ENCODE assay signal across 8 cellular contexts in the genomic region with DNA sequence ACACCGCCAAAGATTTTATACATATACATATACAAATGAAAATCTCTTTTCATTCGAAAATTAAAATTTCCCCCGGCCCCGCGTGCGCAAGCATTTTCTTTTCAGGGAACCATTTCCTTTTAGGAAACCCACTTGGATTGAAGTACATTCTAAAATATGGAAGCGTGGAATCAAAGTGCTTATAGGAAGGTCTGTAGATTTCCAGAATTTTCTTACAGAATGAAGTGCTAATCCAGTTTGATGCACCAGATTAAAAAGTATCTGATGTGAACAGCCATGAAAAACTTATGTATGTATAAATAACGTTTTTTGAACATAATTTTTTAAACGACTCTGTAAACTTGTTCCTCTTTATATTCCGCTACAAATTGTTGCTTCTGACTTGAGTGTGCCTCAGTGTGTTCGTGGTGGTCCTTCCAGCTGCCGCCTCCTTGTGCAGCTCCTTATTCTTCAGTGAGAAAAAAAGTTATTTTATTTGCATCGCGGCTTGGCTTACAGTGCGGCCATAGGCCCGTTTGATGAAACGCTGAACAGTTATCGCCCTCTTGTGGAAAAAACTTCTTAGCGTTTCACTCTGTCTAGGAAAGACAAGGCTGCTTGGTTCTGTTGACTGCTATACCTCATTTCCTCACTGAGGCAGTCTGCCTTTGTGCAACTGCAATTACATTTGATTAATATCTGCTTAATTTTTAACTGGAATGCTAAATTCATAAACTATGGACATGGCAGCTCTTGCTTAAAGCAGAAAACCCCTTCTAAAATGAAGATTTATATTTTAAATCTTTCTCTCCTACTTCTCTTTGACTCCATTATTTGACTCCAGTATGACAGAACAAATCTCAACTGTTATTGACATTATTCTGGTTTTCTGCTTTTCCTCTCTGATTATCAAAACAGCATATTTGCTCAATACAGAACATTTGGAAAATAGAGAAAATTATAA. TPM values are rescaled to one million over a fixed set of nuclear protein-coding genes. Genes with fewer than 3 reads are reported as not detected.
DNase-seq lines count a peak whose midpoint lies in the region; ATAC-seq and TF ChIP-seq lines count a peak whose summit lies in the region.

No MANE protein-coding gene starts in this region.

- no peaks in the 10 kb centered on the region for H4K20me1 ChIP-seq in Loucy (ENCODE audit: insufficient read depth, low read length, poor library complexity, severe bottlenecking)

- no peak overlapping the region for H4K8ac ChIP-seq in neuronal stem cell (ENCODE audit: low read depth, low read length)

- no peaks in the 10 kb centered on the region for H3K79me2 ChIP-seq in Loucy (ENCODE audit: insufficient read depth, low read length)

- H3K27me3 ChIP-seq in Loucy (ENCODE audit: insufficient read depth, low read length, poor library complexity, severe bottlenecking) (no peaks in the 10 kb centered on the region), RWPE2 (ENCODE audit: insufficient read depth, poor library complexity, severe bottlenecking) (peaks cover 92% of the 10 kb centered on the region), endodermal cell (ENCODE audit: control insufficient read depth, insufficient read depth, low read length, poor library complexity, severe bottlenecking) (peaks cover 62% of the 10 kb centered on the region), neuronal stem cell (ENCODE audit: control insufficient read depth in 3 of 3, insufficient read depth in 3 of 3, low read depth in 1 of 3, low read length in 3 of 3) (peaks cover 19 to 59% (median 46%) of the 10 kb centered on the region in 3 experiments)

- no peak overlapping the region for H3K18ac ChIP-seq in neuronal stem cell (ENCODE audit: low read length)

- no peak overlapping the region for H3K14ac ChIP-seq in neuronal stem cell (ENCODE audit: low read length)

- DNase-seq in GM03348 (ENCODE audit: low spot score) (peak; percentile 78), HCEC 1CT (peak; percentile 53), RWPE2 (ENCODE audit: low spot score) (no peak), endodermal cell (peak; percentile 70), middle frontal gyrus (ENCODE audit: extremely low spot score, low spot score) (peak; percentile 29), neuronal stem cell (ENCODE audit: low spot score) (no peak)

- TF ChIP-seq CTCF in 22Rv1 (IDR thresholded peaks at IDR 0.05) (peak; percentile 89), Loucy (conservative IDR thresholded peaks at IDR 0.05; ENCODE audit: low read length) (peak; percentile 79), RWPE2 (IDR thresholded peaks at IDR 0.05; ENCODE audit: poor library complexity, severe bottlenecking) (peak; percentile 91), endodermal cell (conservative IDR thresholded peaks at IDR 0.05) (peak; percentile 85)

- H3K36me3 Mint-ChIP-seq in endodermal cell (ENCODE audit: low read depth) = no peaks in the 10 kb centered on the region

- WGBS in endodermal cell (ENCODE audit: insufficient coverage in 1 of 2, insufficient read length in 1 of 2), 2 experiments = 8 to 11% methylated on average over 10 to 19 of the region's 19 CpGs
- WGBS in neuronal stem cell (ENCODE audit: extremely low coverage in 2 of 2, insufficient read length in 2 of 2, insufficient replicate concordance in 1 of 2), 2 donors = no CpG with 5 or more reads among the region's 19 CpGs

- H3K4me1 ChIP-seq in Loucy (ENCODE audit: insufficient read depth, low read length, poor library complexity, severe bottlenecking) = no peaks in the 10 kb centered on the region
- no peaks in the 10 kb centered on the region for H3K4me1 ChIP-seq in RWPE2 (ENCODE audit: insufficient read depth, poor library complexity, severe bottlenecking)
- H3K4me1 ChIP-seq in endodermal cell (ENCODE audit: control insufficient read depth, insufficient read depth, low read length) = peaks cover 5% of the 10 kb centered on the region
- H3K4me1 ChIP-seq in neuronal stem cell (ENCODE audit: control insufficient read depth in 2 of 2, insufficient read depth in 1 of 2, low read depth in 1 of 2, low read length in 2 of 2) = no peaks in the 10 kb centered on the region

- H4K91ac ChIP-seq in neuronal stem cell (ENCODE audit: low read depth, low read length, poor library complexity) = no peak overlapping the region

- no peak overlapping the region for H2BK5ac ChIP-seq in neuronal stem cell (ENCODE audit: low read length)

- H3K4me3 ChIP-seq in Loucy (ENCODE audit: low read length, poor library complexity, severe bottlenecking) = no peak overlapping the region
- no peak overlapping the region for H3K4me3 ChIP-seq in RWPE2 (ENCODE audit: severe bottlenecking)
- H3K4me3 ChIP-seq in endodermal cell (ENCODE audit: low read length) = no peak overlapping the region
- no peak overlapping the region for H3K4me3 ChIP-seq in neuronal stem cell (ENCODE audit: low read length in 2 of 2)

- no peak overlapping the region for H3K4me3 Mint-ChIP-seq in endodermal cell

- H3K23ac ChIP-seq in neuronal stem cell (ENCODE audit: low read depth, low read length, poor library complexity) = no peak overlapping the region

- no peaks in the 10 kb centered on the region for H3K9me3 Mint-ChIP-seq in endodermal cell

- no peak overlapping the region for H3K9ac ChIP-seq in Loucy (ENCODE audit: low read depth, low read length, poor library complexity, severe bottlenecking)
- no peak overlapping the region for H3K9ac ChIP-seq in endodermal cell (ENCODE audit: extremely low read depth, low read length, poor library complexity, severe bottlenecking)
- no peak overlapping the region for H3K9ac ChIP-seq in neuronal stem cell (ENCODE audit: low read depth, low read length, poor library complexity)

- no peak overlapping the region for H2AK5ac ChIP-seq in neuronal stem cell (ENCODE audit: low read depth, low read length)

- no peak overlapping the region for H3K27ac ChIP-seq in 22Rv1
- no peak overlapping the region for H3K27ac ChIP-seq in RWPE2 (ENCODE audit: poor library complexity, severe bottlenecking)
- H3K27ac ChIP-seq in endodermal cell (ENCODE audit: low read depth, low read length) = no peak overlapping the region
- H3K27ac ChIP-seq in neuronal stem cell (replicated peaks; ENCODE audit: low read length) = no peak overlapping the region

- H3K4me1 Mint-ChIP-seq in endodermal cell = peaks cover 18% of the 10 kb centered on the region

- no peak overlapping the region for H3K4ac ChIP-seq in neuronal stem cell (ENCODE audit: low read length)

- no peak overlapping the region for H2BK120ac ChIP-seq in neuronal stem cell (ENCODE audit: low read depth, low read length)

- H3K36me3 ChIP-seq in Loucy (ENCODE audit: insufficient read depth, low read length) (no peaks in the 10 kb centered on the region), RWPE2 (ENCODE audit: low read depth) (no peaks in the 10 kb centered on the region), endodermal cell (ENCODE audit: control insufficient read depth, insufficient read depth, low read length) (no peaks in the 10 kb centered on the region), neuronal stem cell (replicated peaks in 1 of 2; ENCODE audit: control insufficient read depth in 2 of 2, insufficient read depth in 2 of 2, low read length in 2 of 2) (no peaks in the 10 kb centered on the region)

- no peak overlapping the region for H2BK12ac ChIP-seq in neuronal stem cell (ENCODE audit: low read length)

- no peaks in the 10 kb centered on the region for H3K9me3 ChIP-seq in Loucy (ENCODE audit: insufficient read depth, low read depth, low read length)
- no peaks in the 10 kb centered on the region for H3K9me3 ChIP-seq in RWPE2 (ENCODE audit: severe bottlenecking)
- H3K9me3 ChIP-seq in endodermal cell (ENCODE audit: control insufficient read depth, low read length) = peaks cover 5% of the 10 kb centered on the region
- peaks cover 0 to 8% of the 10 kb centered on the region in 2 donors for H3K9me3 ChIP-seq in neuronal stem cell (replicated peaks in 1 of 2; ENCODE audit: control insufficient read depth in 2 of 2, insufficient read depth in 1 of 2, low read depth in 1 of 2, low read length in 2 of 2)

- H3K27me3 Mint-ChIP-seq in endodermal cell (ENCODE audit: insufficient read depth) = peaks cover 61% of the 10 kb centered on the region

- H3K4me2 ChIP-seq in Loucy (ENCODE audit: low read depth, low read length, poor library complexity, severe bottlenecking) (no peak overlapping the region), neuronal stem cell (ENCODE audit: insufficient read depth, low read length, poor library complexity, severe bottlenecking) (no peak overlapping the region)

- H3K27ac Mint-ChIP-seq in endodermal cell = no peak overlapping the region

- H3K9me2 ChIP-seq in Loucy (replicated peaks; ENCODE audit: low read depth, low read length) = no peaks in the 10 kb centered on the region

- no peaks in the 10 kb centered on the region for H3K79me1 ChIP-seq in neuronal stem cell (ENCODE audit: low read depth, low read length)

- no peaks in the 10 kb centered on the region for H3F3A ChIP-seq in Loucy (ENCODE audit: low read depth)

- H2BK15ac ChIP-seq in neuronal stem cell (ENCODE audit: low read length) = no peak overlapping the region

- H2AFZ ChIP-seq in Loucy (ENCODE audit: low read length) (peak overlapping the region; percentile 49; the same call in 1 of the 2 replicates), neuronal stem cell (ENCODE audit: low read length) (no peak overlapping the region)

- ATAC-seq in RWPE2 (ENCODE audit: low read depth) = peak; percentile 87

RNA-seq across cellular contexts. Expression of a gene that starts 4.7 kb away (rescaled TPM):
- total RNA-seq in endodermal cell = not detected
- polyA plus RNA-seq in endodermal cell (2013, experiment 1 of 2) = 3.5 TPM
- 2.6 TPM for polyA plus RNA-seq in endodermal cell (2013, experiment 2 of 2)
- 0.13 TPM for polyA plus RNA-seq in neuronal stem cell (2013, experiment 1 of 2)
- 0.17 TPM for polyA plus RNA-seq in neuronal stem cell (2013, experiment 2 of 2)

Comparison
In these comparisons a context has a peak if more than half of its experiments do, and no peak if none do; other contexts are left out.
1. DNase-seq: peak in GM03348 (single experiment), HCEC 1CT (single experiment), endodermal cell (single experiment) and middle frontal gyrus (single experiment); none in RWPE2 (single experiment) and neuronal stem cell (single experiment).
2. Peak in every context shown above with its lines, with median percentiles within 50 percentile points of each other: CTCF ChIP-seq.